23 cellular contexts compared by ENCODE assay signal in genomic region chr6:34126419-34126818, GRCh38. TPM values are rescaled to one million over a fixed set of nuclear protein-coding genes. Genes with fewer than 3 reads are reported as not detected.
"Had no signal": no experiment of that assay in that cellular context is flagged by ENCODE, and none has a peak within 500 bp of the region (broad histone marks: within the 10 kb centered on the region; RNA-seq: fewer than 3 reads in every experiment).

No MANE protein-coding gene starts in this region.

- H3K27ac ChIP-seq: PC-9 had no signal

- H3K36me3 Mint-ChIP-seq: activated CD4-positive, alpha-beta memory T cell treated with anti-CD3 and anti-CD28 coated beads for 36 hours; activated naive CD8-positive, alpha-beta T cell; brain had no signal

- FAIRE-seq: astrocyte had no signal

- ATAC-seq: activated T-cell treated with anti-CD3 and anti-CD28 coated beads, Interleukin-2, amount 50 U/mL, for 4 hours; T-helper 17 cell had no signal

- H3K27ac Mint-ChIP-seq: activated B cell treated with CpG ODN at 0.5 μM for 24 hours; activated CD4-positive, alpha-beta memory T cell treated with anti-CD3 and anti-CD28 coated beads for 36 hours; activated CD4-positive, alpha-beta T cell treated with anti-CD3 and anti-CD28 coated beads, Interleukin-2, amount 10 ng/mL, durations not matched to agents 7 days and 5 days; activated naive CD8-positive, alpha-beta T cell; brain; T-helper 17 cell had no signal

- H3K4me2 ChIP-seq: PC-9 had no signal

- H2AFZ ChIP-seq: PC-9 had no signal

- H3K4me1 Mint-ChIP-seq: activated B cell treated with CpG ODN at 0.5 μM for 24 hours; activated CD4-positive, alpha-beta T cell treated with anti-CD3 and anti-CD28 coated beads, Interleukin-2, amount 10 ng/mL, durations not matched to agents 7 days and 5 days; central memory CD8-positive, alpha-beta T cell; T-helper 17 cell had no signal

- H3K4me3 Mint-ChIP-seq: activated B cell treated with CpG ODN at 0.5 μM for 24 hours; activated CD4-positive, alpha-beta memory T cell treated with anti-CD3 and anti-CD28 coated beads for 36 hours; activated CD4-positive, alpha-beta T cell treated with anti-CD3 and anti-CD28 coated beads, Interleukin-2, amount 10 ng/mL, durations not matched to agents 7 days and 5 days; activated naive CD8-positive, alpha-beta T cell; activated T-cell treated with anti-CD3 and anti-CD28 coated beads, Interleukin-2, amount 50 U/mL, for 4 hours; brain; central memory CD8-positive, alpha-beta T cell; T-helper 17 cell had no signal

- H3K4me3 ChIP-seq: PC-9 had no signal

- DNase-seq: activated B cell treated with CpG ODN at 0.5 μM for 24 hours; activated CD4-positive, alpha-beta memory T cell treated with anti-CD3 and anti-CD28 coated beads for 36 hours; activated CD4-positive, alpha-beta T cell treated with anti-CD3 and anti-CD28 coated beads, Interleukin-2, amount 10 ng/mL, durations not matched to agents 7 days and 5 days; activated CD8-positive, alpha-beta memory T cell treated with anti-CD3 and anti-CD28 coated beads for 24 hours; activated effector memory CD4-positive, alpha-beta T cell treated with anti-CD3 and anti-CD28 coated beads, Interleukin-2, amount 50 U/mL, for 16 hours; activated naive CD4-positive, alpha-beta T cell treated with Interleukin-2 at 50 U/mL for 16 hours; activated T-cell treated with anti-CD3 and anti-CD28 coated beads, Interleukin-2, amount 50 U/mL, for 4 hours; amygdala; Karpas-422; NCI-H1048; NCI-H146; NCI-H187 treated with DMSO at 0.1 percent for 48 hours; NCI-H2081 treated with DMSO at 0.1 percent for 48 hours; NCI-H446; PC-9; SHP77 treated with DMSO at 0.1 percent for 48 hours; T-helper 17 cell; T-helper 9 cell had no signal

- H3K9me3 Mint-ChIP-seq: activated B cell treated with CpG ODN at 0.5 μM for 24 hours; activated CD4-positive, alpha-beta memory T cell treated with anti-CD3 and anti-CD28 coated beads for 36 hours; activated CD4-positive, alpha-beta T cell treated with anti-CD3 and anti-CD28 coated beads, Interleukin-2, amount 10 ng/mL, durations not matched to agents 7 days and 5 days; activated T-cell treated with anti-CD3 and anti-CD28 coated beads, Interleukin-2, amount 50 U/mL, for 4 hours; central memory CD8-positive, alpha-beta T cell had no signal

RNA-seq across cellular contexts. Expression of gene GRM4, which starts 19.5 kb away (rescaled TPM):
- total RNA-seq: activated B cell treated with CpG ODN at 0.5 μM for 24 hours; activated CD4-positive, alpha-beta T cell treated with anti-CD3 and anti-CD28 coated beads, Interleukin-2, amount 10 ng/mL, durations not matched to agents 7 days and 5 days; PC-9; SK-MEL-5; T-helper 17 cell had no signal
